ENCODE assay signal across 17 cellular contexts in genomic region chr11:120950880-120951279, GRCh38.
DNase-seq lines count a peak whose midpoint lies in the region; ATAC-seq, FAIRE-seq and TF ChIP-seq lines count a peak whose summit lies in the region.
"Had no signal": no experiment of that assay in that cellular context is flagged by ENCODE, and none has a peak within 500 bp of the region (broad histone marks: within the 10 kb centered on the region; RNA-seq: fewer than 3 reads in every experiment).

No MANE protein-coding gene starts in this region.

- no peak overlapping the region for H4K91ac ChIP-seq in H1 (replicated peaks; ENCODE audit: insufficient read length, low read length)
- H4K91ac ChIP-seq in neuronal stem cell (ENCODE audit: low read depth, low read length, poor library complexity): no peak overlapping the region

- H3K18ac ChIP-seq in H1 (ENCODE audit: extremely low read depth, low read length) (no peak overlapping the region), mesendoderm (ENCODE audit: low read length) (no peak overlapping the region), neuronal stem cell (ENCODE audit: low read length) (no peak overlapping the region)

- H2AFZ ChIP-seq in K562 (ENCODE audit: low read depth, low read length) (no peak overlapping the region), H1 (ENCODE audit: low read length) (no peak overlapping the region), neuronal stem cell (ENCODE audit: low read length) (peak overlapping the region; percentile 12)
- H2AFZ ChIP-seq: GM23248 had no signal

- H3K23me2 ChIP-seq in H1 (ENCODE audit: low read depth, low read length): no peaks in the 10 kb centered on the region; the same call in 1 of the 2 replicates

- H3K79me1 ChIP-seq in H1 (ENCODE audit: low read depth, low read length): no peaks in the 10 kb centered on the region
- H3K79me1 ChIP-seq in mesendoderm (ENCODE audit: low read length): no peaks in the 10 kb centered on the region
- no peaks in the 10 kb centered on the region for H3K79me1 ChIP-seq in neuronal stem cell (ENCODE audit: low read depth, low read length)

- CTCF ChIA-PET in K562 (lab: Yijun Ruan, JAX; ENCODE audit: low intra/inter-chr PET ratio): no interaction called here
- CTCF ChIA-PET in H1 (lab: Charles Lee; ENCODE audit: partially characterized antibody): interaction anchor here (0.9 to 12.1 kb wide), 16 partner anchors 9 to 444 kb away, joined by 3 to 218 read pairs (median 4); no protein-coding TSS in a partner anchor

- H3K4me1 ChIP-seq in K562 (replicated peaks in 1 of 2; ENCODE audit: control insufficient read depth in 2 of 2, insufficient read depth in 2 of 2, low read length in 2 of 2) (no peaks in the 10 kb centered on the region; a peak in 1 of 5 replicates), H1 (replicated peaks in 1 of 4; ENCODE audit: control insufficient read depth in 3 of 4, insufficient read depth in 4 of 4, low read length in 3 of 4) (peaks cover 0 to 12% (median 7%) of the 10 kb centered on the region in 4 experiments; a peak in 4 of 7 replicates), mesendoderm (ENCODE audit: control insufficient read depth, low read depth, low read length) (peaks cover 4% of the 10 kb centered on the region), neuronal stem cell (ENCODE audit: control insufficient read depth in 2 of 2, insufficient read depth in 1 of 2, low read depth in 1 of 2, low read length in 2 of 2) (peaks cover 0 to 7% of the 10 kb centered on the region in 2 donors)
- H3K4me1 ChIP-seq: A549, BE2C had no signal

- H4K8ac ChIP-seq in H1 (ENCODE audit: extremely low read depth, insufficient read depth, low read length) (no peak overlapping the region), mesendoderm (ENCODE audit: low read depth, low read length) (no peak overlapping the region), neuronal stem cell (ENCODE audit: low read depth, low read length) (no peak overlapping the region)

- in situ Hi-C loops in K562 (cut with MboI): no loop called here

- no peak overlapping the region for H2AK5ac ChIP-seq in H1 (ENCODE audit: low read depth, low read length)
- no peak overlapping the region for H2AK5ac ChIP-seq in mesendoderm (ENCODE audit: low read length)
- no peak overlapping the region for H2AK5ac ChIP-seq in neuronal stem cell (ENCODE audit: low read depth, low read length)

- H2BK15ac ChIP-seq in H1 (ENCODE audit: low read length) (no peak overlapping the region), mesendoderm (replicated peaks; ENCODE audit: low read depth) (no peak overlapping the region), neuronal stem cell (ENCODE audit: low read length) (no peak overlapping the region)

- H4K5ac ChIP-seq in H1 (ENCODE audit: insufficient read length, low read depth, low read length) (no peak overlapping the region), mesendoderm (ENCODE audit: low read length) (no peak overlapping the region)

- WGBS in K562 (ENCODE audit: insufficient coverage, low coverage, missing lambda C conversion rate): 0% methylated on average over 6 of the region's 6 CpGs
- 89% methylated on average over 6 of the region's 6 CpGs; no CpG with 5 or more reads in 1 of the 2 experiments for WGBS in H1 (ENCODE audit: extremely low coverage in 1 of 2, insufficient coverage in 1 of 2, insufficient read length in 1 of 2, insufficient replicate concordance in 2 of 2, low coverage in 1 of 2, low lambda C conversion rate in 2 of 2, missing lambda C conversion rate in 1 of 2), 2 experiments
- no CpG with 5 or more reads among the region's 6 CpGs for WGBS in mesendoderm (ENCODE audit: extremely low coverage, insufficient coverage, low lambda C conversion rate)
- no CpG with 5 or more reads among the region's 6 CpGs for WGBS in neuronal stem cell (ENCODE audit: extremely low coverage in 2 of 2, insufficient read length in 2 of 2, insufficient replicate concordance in 1 of 2), 2 donors

- no peaks in the 10 kb centered on the region for H3K36me3 ChIP-seq in K562 (ENCODE audit: control insufficient read depth, insufficient read depth, low read length)
- no peaks in the 10 kb centered on the region for H3K36me3 ChIP-seq in H1 (ENCODE audit: control insufficient read depth in 2 of 4, insufficient read depth in 4 of 4, low read length in 3 of 4)
- no peaks in the 10 kb centered on the region for H3K36me3 ChIP-seq in mesendoderm (ENCODE audit: control insufficient read depth, insufficient read depth, low read length)
- no peaks in the 10 kb centered on the region for H3K36me3 ChIP-seq in neuronal stem cell (replicated peaks in 1 of 2; ENCODE audit: control insufficient read depth in 2 of 2, insufficient read depth in 2 of 2, low read length in 2 of 2)
- H3K36me3 ChIP-seq: BE2C had no signal

- no peaks in the 10 kb centered on the region for H3K9me3 ChIP-seq in K562 (replicated peaks; ENCODE audit: control insufficient read depth, insufficient read depth, low read depth, low read length)
- no peaks in the 10 kb centered on the region for H3K9me3 ChIP-seq in H1 (ENCODE audit: insufficient read depth in 2 of 2, low read depth in 1 of 2, low read length in 1 of 2)
- H3K9me3 ChIP-seq in neuronal stem cell (replicated peaks in 1 of 2; ENCODE audit: control insufficient read depth in 2 of 2, insufficient read depth in 1 of 2, low read depth in 1 of 2, low read length in 2 of 2): no peaks in the 10 kb centered on the region
- H3K9me3 ChIP-seq: A549, BE2C had no signal

- H3K23ac ChIP-seq in H1 (ENCODE audit: insufficient read length) (no peak overlapping the region), mesendoderm (ENCODE audit: low read length) (no peak overlapping the region), neuronal stem cell (ENCODE audit: low read depth, low read length, poor library complexity) (no peak overlapping the region)

- H2BK20ac ChIP-seq in H1 (ENCODE audit: low read length): no peak overlapping the region

- no peak for DNase-seq in K562 (ENCODE audit: extremely low read depth in 1 of 4, low spot score in 3 of 4)
- no peak for DNase-seq in H1 (ENCODE audit: low read depth in 1 of 2, low spot score in 2 of 2)
- peak; percentile 42 for DNase-seq in mesendoderm
- DNase-seq in neuronal stem cell (ENCODE audit: low spot score): no peak
- no peak for DNase-seq in GM12891 (ENCODE audit: insufficient read length, low spot score)
- no peak for DNase-seq in NCI-H2107 treated with DMSO at 0.1 percent for 48 hours (lab: John Stamatoyannopoulos, UW; ENCODE audit: unreplicated experiment)
- no peak for DNase-seq in 8988T
- no peak for DNase-seq in activated T-cell treated with anti-CD3 and anti-CD28 coated beads for 4 hours
- DNase-seq: BE2C; CD4-positive, alpha-beta memory T cell; DND-41; GDM1; GM23248; H7 had no signal

- H3K4ac ChIP-seq in H1 (replicated peaks; ENCODE audit: insufficient read length, low read depth, low read length) (no peak overlapping the region), mesendoderm (ENCODE audit: low read depth, low read length) (no peak overlapping the region), neuronal stem cell (ENCODE audit: low read length) (no peak overlapping the region)

- no peak for TF ChIP-seq POLR2A in K562 (conservative IDR thresholded peaks at IDR 0.05)
- peak in 1 of 2 experiments; percentile 21; a peak in 1 of 3 replicates for TF ChIP-seq POLR2A in H1 (IDR thresholded peaks at IDR 0.05; ENCODE audit: control extremely low read depth in 1 of 2, low read depth in 2 of 2, low read length in 2 of 2)
- TF ChIP-seq POLR2A in GM12891 (IDR thresholded peaks at IDR 0.05; ENCODE audit: low read depth, low read length): no peak

- H3K27ac ChIP-seq in K562 (ENCODE audit: extremely low read depth, low read depth, low read length): no peak overlapping the region
- H3K27ac ChIP-seq in H1 (ENCODE audit: low read depth, low read length): no peak overlapping the region
- H3K27ac ChIP-seq in mesendoderm (ENCODE audit: low read depth, low read length): no peak overlapping the region
- no peak overlapping the region for H3K27ac ChIP-seq in neuronal stem cell (replicated peaks; ENCODE audit: low read length)
- H3K27ac ChIP-seq: A549, C4-2B, GM23248 had no signal

- H3K4me2 ChIP-seq in K562 (ENCODE audit: insufficient read depth, low read length) (no peak overlapping the region), H1 (ENCODE audit: insufficient read depth in 1 of 2, low read depth in 2 of 2, low read length in 2 of 2) (no peak overlapping the region), mesendoderm (ENCODE audit: low read length) (no peak overlapping the region), neuronal stem cell (ENCODE audit: insufficient read depth, low read length, poor library complexity, severe bottlenecking) (no peak overlapping the region)
- H3K4me2 ChIP-seq: A549 had no signal

- H2BK5ac ChIP-seq in H1 (ENCODE audit: low read depth, low read length): no peak overlapping the region
- no peak overlapping the region for H2BK5ac ChIP-seq in mesendoderm (ENCODE audit: low read length)
- no peak overlapping the region for H2BK5ac ChIP-seq in neuronal stem cell (ENCODE audit: low read length)

- H3K79me2 ChIP-seq in K562 (ENCODE audit: control insufficient read depth, insufficient read depth, low read length): no peaks in the 10 kb centered on the region
- no peaks in the 10 kb centered on the region for H3K79me2 ChIP-seq in H1 (ENCODE audit: control insufficient read depth in 1 of 2, insufficient read depth in 2 of 2, low read length in 2 of 2)
- no peaks in the 10 kb centered on the region for H3K79me2 ChIP-seq in mesendoderm (ENCODE audit: control insufficient read depth, insufficient read depth, low read length)

- no peak overlapping the region for H2BK120ac ChIP-seq in H1 (replicated peaks; ENCODE audit: low read depth, low read length)
- H2BK120ac ChIP-seq in mesendoderm (ENCODE audit: low read depth, low read length): no peak overlapping the region
- H2BK120ac ChIP-seq in neuronal stem cell (ENCODE audit: low read depth, low read length): no peak overlapping the region

- H3K4me3 ChIP-seq in K562 (no peak overlapping the region), H1 (ENCODE audit: extremely low read depth in 1 of 4, insufficient read depth in 2 of 4, low read depth in 3 of 4, low read length in 4 of 4) (no peak overlapping the region), mesendoderm (ENCODE audit: low read length) (no peak overlapping the region), neuronal stem cell (ENCODE audit: low read length in 2 of 2) (no peak overlapping the region)
- H3K4me3 ChIP-seq: A549, GM23248 had no signal

- no TSS peak for BruUV-seq in K562 (replicated peaks; lab: Mats Ljungman, UMichigan)

- H3K9ac ChIP-seq in K562 (ENCODE audit: insufficient read depth in 1 of 2, low read depth in 2 of 2, low read length in 2 of 2) (no peak overlapping the region), H1 (replicated peaks in 1 of 4; ENCODE audit: extremely low read depth in 1 of 4, low read depth in 3 of 4, low read length in 3 of 4) (no peak overlapping the region; a peak in 1 of 7 replicates), mesendoderm (ENCODE audit: low read length) (no peak overlapping the region), neuronal stem cell (ENCODE audit: low read depth, low read length, poor library complexity) (no peak overlapping the region)
- H3K9ac ChIP-seq: GM23248 had no signal

- H3K14ac ChIP-seq in H1 (ENCODE audit: insufficient read length) (no peak overlapping the region), neuronal stem cell (ENCODE audit: low read length) (no peak overlapping the region)

- H3K27me3 ChIP-seq in K562 (ENCODE audit: control insufficient read depth in 2 of 2, insufficient read depth in 2 of 2, low read length in 2 of 2): peaks cover 0 to 18% of the 10 kb centered on the region in 2 experiments; a peak in 3 of 5 replicates
- H3K27me3 ChIP-seq in H1 (replicated peaks in 1 of 4; ENCODE audit: control insufficient read depth in 3 of 4, extremely low read depth in 1 of 4, insufficient read depth in 3 of 4, low read length in 3 of 4): no peaks in the 10 kb centered on the region; a peak in 1 of 7 replicates
- no peaks in the 10 kb centered on the region for H3K27me3 ChIP-seq in mesendoderm (ENCODE audit: insufficient read depth, low read length, poor library complexity)
- no peaks in the 10 kb centered on the region for H3K27me3 ChIP-seq in neuronal stem cell (ENCODE audit: control insufficient read depth in 3 of 3, insufficient read depth in 3 of 3, low read depth in 1 of 3, low read length in 3 of 3)

- no peak for ATAC-seq in K562
- ATAC-seq: A549 had no signal

- FAIRE-seq in K562 (lab: Jason Lieb, UNC): no peak
- no peak for FAIRE-seq in H1 (lab: Jason Lieb, UNC)
- FAIRE-seq in GM12891 (lab: Jason Lieb, UNC): no peak
- FAIRE-seq: A549, GM18507 had no signal

- TF ChIP-seq EP300 in K562 (IDR thresholded peaks at IDR 0.05; ENCODE audit: low read length): no peak
- TF ChIP-seq EP300 in H1 (IDR thresholded peaks at IDR 0.05; ENCODE audit: borderline replicate concordance in 1 of 2, low read depth in 2 of 2, low read length in 2 of 2): no peak

- H2BK12ac ChIP-seq in H1 (ENCODE audit: low read depth, low read length) (no peak overlapping the region), neuronal stem cell (ENCODE audit: low read length) (no peak overlapping the region)

- TF ChIP-seq RAD21 in K562 (CRISPR knock-in tag; conservative IDR thresholded peaks at IDR 0.05 in 1 of 2, IDR thresholded peaks at IDR 0.05 in 1 of 2) (no peak), H1 (IDR thresholded peaks at IDR 0.05 in 1 of 2, conservative IDR thresholded peaks at IDR 0.05 in 1 of 2; ENCODE audit: low read depth in 2 of 2, low read length in 2 of 2) (no peak)

- intact Hi-C loops in K562 (cut with micrococcal nuclease): loop anchor here (5.0 kb wide), 3 partner anchors 161 to 641 kb away; partner anchors contain the start of gene GRIK4

- H3K9me1 ChIP-seq in K562 (ENCODE audit: control insufficient read depth, insufficient read depth, low read length): no peaks in the 10 kb centered on the region

- no peak for TF ChIP-seq CTCF in K562 (IDR thresholded peaks at IDR 0.05 in 2 of 3, conservative IDR thresholded peaks at IDR 0.05 in 1 of 3; ENCODE audit: insufficient read depth in 2 of 3, low read depth in 1 of 3, low read length in 3 of 3)
- no peak for TF ChIP-seq CTCF in H1 (IDR thresholded peaks at IDR 0.05; ENCODE audit: control extremely low read depth in 1 of 3, insufficient read depth in 1 of 3, low read depth in 1 of 3, low read length in 3 of 3)

- POLR2A ChIA-PET in K562 (lab: Yijun Ruan, JAX): no interaction called here
- POLR2A ChIA-PET in H1 (lab: Charles Lee; ENCODE audit: partially characterized antibody): interaction anchor here (1.0 to 1.1 kb wide), 2 partner anchors 9 to 217 kb away, joined by 3 read pairs; no protein-coding TSS in a partner anchor

- H4K20me1 ChIP-seq in K562 (replicated peaks; ENCODE audit: control insufficient read depth, insufficient read depth, low read length) (no peaks in the 10 kb centered on the region), H1 (replicated peaks in 1 of 2; ENCODE audit: control insufficient read depth in 1 of 2, insufficient read depth in 2 of 2, low read length in 2 of 2) (no peaks in the 10 kb centered on the region)

- H3K56ac ChIP-seq in H1 (replicated peaks; ENCODE audit: insufficient read length, low read depth, low read length) (no peak overlapping the region), mesendoderm (ENCODE audit: low read length) (no peak overlapping the region)

Comparison
In these comparisons a context has a peak if more than half of its experiments do, and no peak if none do; other contexts are left out.
1. Of the 49 proteins assayed by ChIP-seq in both K562 and H1: peak only in K562: none; only in H1: POLR2AphosphoS5, TAF7 and TBP; in both: none; in neither: 45; mixed calls (peak in some experiments, not most) for 1.